ENCODE assay signal across 8 cellular contexts in genomic region chr2:62038980-62039771, GRCh38.
DNase-seq lines count a peak whose midpoint lies in the region; ATAC-seq and TF ChIP-seq lines count a peak whose summit lies in the region.

No MANE protein-coding gene starts in this region.

- ATAC-seq in HG02840 (IDR thresholded peaks at IDR 0.05; ENCODE audit: low FRiP score, unreplicated experiment) = peak; percentile 99
- peak; percentile 80 for ATAC-seq in effector memory CD8-positive, alpha-beta T cell (replicated peaks)
- peak; percentile 40 to 83 for ATAC-seq in upper lobe of left lung (ENCODE audit: low FRiP score in 2 of 2)
- ATAC-seq in omental fat pad (ENCODE audit: low FRiP score) = no peak

- H3K36me3 ChIP-seq in upper lobe of left lung = no peaks in the 10 kb centered on the region

- no peaks in the 10 kb centered on the region for H3K27me3 ChIP-seq in upper lobe of left lung

- 80 to 86% methylated on average over 3 of the region's 3 CpGs for WGBS in upper lobe of left lung, 2 donors

- peak overlapping the region in 1 of 2 donors; percentile 34 for H3K4me3 Mint-ChIP-seq in effector memory CD8-positive, alpha-beta T cell

- no peaks in the 10 kb centered on the region for H3K9me3 ChIP-seq in upper lobe of left lung

- H3K27ac Mint-ChIP-seq in effector memory CD8-positive, alpha-beta T cell = peak overlapping the region; percentile 71 to 79

- peak; percentile 40 for DNase-seq in stimulated activated CD4-positive, alpha-beta T cell treated with anti-CD3 and anti-CD28 coated beads, Interleukin-15, amount 100 ng/mL, for 24 hours
- no peak for DNase-seq in stimulated activated CD4-positive, alpha-beta T cell treated with anti-CD3 and anti-CD28 coated beads, Interleukin-12 subunit alpha, Interleukin-12 subunit beta, amount 100 ng/mL, for 4 hours
- peak; percentile 91 to 97 for DNase-seq in NOMO-1 (lab: John Stamatoyannopoulos, UW; ENCODE audit: unreplicated experiment in 2 of 2)
- peak in 1 of 3 experiments; percentile 9 for DNase-seq in effector memory CD8-positive, alpha-beta T cell
- DNase-seq in upper lobe of left lung = peak in 1 of 2 donors; percentile 28
- no peak for DNase-seq in dedifferentiated amniotic fluid mesenchymal stem cell (ENCODE audit: extremely low spot score)
- no peak for DNase-seq in omental fat pad (ENCODE audit: low spot score)

- no peaks in the 10 kb centered on the region for H3K27me3 Mint-ChIP-seq in effector memory CD8-positive, alpha-beta T cell

- no peak for TF ChIP-seq EP300 in upper lobe of left lung (IDR thresholded peaks at IDR 0.05)

- no peak for TF ChIP-seq POLR2A in upper lobe of left lung (IDR thresholded peaks at IDR 0.05)

- peaks cover 6 to 26% of the 10 kb centered on the region in 2 donors for H3K4me1 Mint-ChIP-seq in effector memory CD8-positive, alpha-beta T cell (ENCODE audit: low read depth in 2 of 2)

- no peak overlapping the region for H3K27ac ChIP-seq in upper lobe of left lung

- TF ChIP-seq CTCF in upper lobe of left lung (IDR thresholded peaks at IDR 0.05) (no peak), omental fat pad (IDR thresholded peaks at IDR 0.05) (no peak)

- H3K9me3 Mint-ChIP-seq in effector memory CD8-positive, alpha-beta T cell = no peaks in the 10 kb centered on the region

- H3K36me3 Mint-ChIP-seq in effector memory CD8-positive, alpha-beta T cell (ENCODE audit: insufficient read depth) = no peaks in the 10 kb centered on the region

- H3K4me3 ChIP-seq in upper lobe of left lung = no peak overlapping the region

- peaks cover 0 to 6% (median 2%) of the 10 kb centered on the region in 4 donors for H3K4me1 ChIP-seq in upper lobe of left lung

Comparison
In these comparisons a context has a peak if more than half of its experiments do, and no peak if none do; other contexts are left out.
1. DNase-seq: peak in stimulated activated CD4-positive, alpha-beta T cell treated with anti-CD3 and anti-CD28 coated beads, Interleukin-15, amount 100 ng/mL, for 24 hours (single experiment) and NOMO-1 (2 of 2); none in stimulated activated CD4-positive, alpha-beta T cell treated with anti-CD3 and anti-CD28 coated beads, Interleukin-12 subunit alpha, Interleukin-12 subunit beta, amount 100 ng/mL, for 4 hours (single experiment), dedifferentiated amniotic fluid mesenchymal stem cell (single experiment) and omental fat pad (single experiment).